15 cellular contexts compared by ENCODE assay signal in the genomic region with DNA sequence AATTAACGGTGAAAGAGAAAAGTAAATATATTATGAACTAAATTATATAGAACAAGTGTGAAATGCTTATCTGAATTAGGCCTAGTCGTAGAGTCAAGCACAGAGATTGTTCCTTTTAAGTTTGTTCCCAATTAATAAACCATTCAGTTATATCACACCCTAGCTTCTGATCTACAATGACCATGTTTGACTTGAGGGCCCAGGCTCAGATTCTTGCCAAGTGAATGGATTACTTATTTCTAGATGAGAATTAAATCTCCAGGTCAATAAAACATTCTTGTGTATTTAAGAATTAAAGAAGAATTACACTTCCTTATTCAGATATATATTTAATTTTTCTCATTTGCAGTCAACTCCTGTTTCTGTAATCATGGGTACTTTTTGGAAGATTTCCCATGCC.
"Had no signal": no experiment of that assay in that cellular context is flagged by ENCODE, and none has a peak within 500 bp of the region (broad histone marks: within the 10 kb centered on the region; RNA-seq: fewer than 3 reads in every experiment).

No MANE protein-coding gene starts in this region.

- H3K36me3 Mint-ChIP-seq: naive thymus-derived CD8-positive, alpha-beta T cell had no signal

- H3K4me3 ChIP-seq: esophagus squamous epithelium, gastroesophageal sphincter, right atrium auricular region, sigmoid colon, skin epidermis, tibial artery, upper lobe of left lung, uterus had no signal

- H3K4me3 Mint-ChIP-seq: naive thymus-derived CD8-positive, alpha-beta T cell; neural crest cell had no signal

- H3K27ac ChIP-seq: gastroesophageal sphincter, right atrium auricular region, sigmoid colon, skin epidermis, tibial artery, upper lobe of left lung, uterus had no signal

- H3K27ac Mint-ChIP-seq: naive thymus-derived CD8-positive, alpha-beta T cell had no signal

- H3K27me3 Mint-ChIP-seq: naive thymus-derived CD8-positive, alpha-beta T cell had no signal

- H3K4me1 Mint-ChIP-seq: naive thymus-derived CD8-positive, alpha-beta T cell; neural crest cell had no signal

- DNase-seq: effector memory CD4-positive, alpha-beta T cell; esophagus squamous epithelium; foreskin fibroblast; naive thymus-derived CD8-positive, alpha-beta T cell; posterior cingulate gyrus; sigmoid colon; stimulated activated CD4-positive, alpha-beta T cell treated with anti-CD3 and anti-CD28 coated beads, Interleukin-2, amount 100 ng/mL, for 48 hours; stimulated activated naive CD8-positive, alpha-beta T cell treated with anti-CD3 and anti-CD28 coated beads, Interleukin-15, Interleukin-2, amounts not matched to agents 100 U/mL and 50 U/mL, for 24 hours; tibial artery; upper lobe of left lung; uterus had no signal

- H3K9me3 Mint-ChIP-seq: naive thymus-derived CD8-positive, alpha-beta T cell; neural crest cell had no signal

- H3K27me3 ChIP-seq: esophagus squamous epithelium, gastroesophageal sphincter, right atrium auricular region, sigmoid colon, tibial artery, upper lobe of left lung, uterus had no signal

- H3K36me3 ChIP-seq: esophagus squamous epithelium, gastroesophageal sphincter, right atrium auricular region, sigmoid colon, tibial artery, upper lobe of left lung, uterus had no signal

- H3K9me3 ChIP-seq: esophagus squamous epithelium, gastroesophageal sphincter, right atrium auricular region, sigmoid colon, tibial artery, upper lobe of left lung, uterus had no signal

- H3K4me1 ChIP-seq: gastroesophageal sphincter, right atrium auricular region, tibial artery, upper lobe of left lung, uterus had no signal
